In genomic region chr16:72815348-72816318, GRCh38 we compare ENCODE assay signal across 17 cellular contexts.
A peak's percentile ranks its signal among the peaks of the same experiment; 100 is the strongest.
DNase-seq lines count a peak whose midpoint lies in the region; ATAC-seq and TF ChIP-seq lines count a peak whose summit lies in the region.
"Had no signal": no experiment of that assay in that cellular context is flagged by ENCODE, and none has a peak within 500 bp of the region (broad histone marks: within the 10 kb centered on the region; RNA-seq: fewer than 3 reads in every experiment).

No MANE protein-coding gene starts in this region.

- ATAC-seq in GM18508 (IDR thresholded peaks at IDR 0.05; ENCODE audit: insufficient read depth, unreplicated experiment), result peak; percentile 82
- ATAC-seq in GM19463 (IDR thresholded peaks at IDR 0.05; ENCODE audit: unreplicated experiment), result peak; percentile 65
- ATAC-seq in HG02798 (IDR thresholded peaks at IDR 0.05; ENCODE audit: poor library complexity, unreplicated experiment), result peak; percentile 85
- peak; percentile 72 for ATAC-seq in HG03565 (IDR thresholded peaks at IDR 0.05; ENCODE audit: unreplicated experiment)
- no peak for ATAC-seq in Right ventricle myocardium superior (ENCODE audit: poor library complexity)
- ATAC-seq: HCT116 had no signal

- H3K27ac ChIP-seq in Peyer's patch, result no peak overlapping the region
- H3K27ac ChIP-seq: left ventricle myocardium inferior, psoas muscle, testis, VCaP had no signal

- H3K4me3 ChIP-seq in Peyer's patch, result no peak overlapping the region
- H3K4me3 ChIP-seq: left ventricle myocardium inferior, psoas muscle, testis had no signal

- no peaks in the 10 kb centered on the region for H3K36me3 ChIP-seq in Peyer's patch

- no peak for TF ChIP-seq POLR2A in Peyer's patch (IDR thresholded peaks at IDR 0.05)

- no peak for DNase-seq in Right ventricle myocardium superior
- DNase-seq in HuH-7.5 (ENCODE audit: low spot score), result no peak
- no peak for DNase-seq in amniotic stem cell (lab: John Stamatoyannopoulos, UW)
- no peak for DNase-seq in Peyer's patch
- DNase-seq: activated CD8-positive, alpha-beta memory T cell treated with anti-CD3 and anti-CD28 coated beads for 24 hours; Calu3; GF-D8; left ventricle myocardium inferior; NCI-H526; psoas muscle; testis had no signal

- no peak for TF ChIP-seq CTCF in Peyer's patch (IDR thresholded peaks at IDR 0.05)

- intact Hi-C loops in Right ventricle myocardium superior (cut with DNase I), result no loop called here

- no peaks in the 10 kb centered on the region for H3K27me3 ChIP-seq in Peyer's patch
- H3K27me3 ChIP-seq: testis had no signal

- no peaks in the 10 kb centered on the region for H3K9me3 ChIP-seq in Peyer's patch
- H3K9me3 ChIP-seq: left ventricle myocardium inferior, psoas muscle, testis had no signal

- no peaks in the 10 kb centered on the region for H3K4me1 ChIP-seq in Peyer's patch
